In the genomic region with DNA sequence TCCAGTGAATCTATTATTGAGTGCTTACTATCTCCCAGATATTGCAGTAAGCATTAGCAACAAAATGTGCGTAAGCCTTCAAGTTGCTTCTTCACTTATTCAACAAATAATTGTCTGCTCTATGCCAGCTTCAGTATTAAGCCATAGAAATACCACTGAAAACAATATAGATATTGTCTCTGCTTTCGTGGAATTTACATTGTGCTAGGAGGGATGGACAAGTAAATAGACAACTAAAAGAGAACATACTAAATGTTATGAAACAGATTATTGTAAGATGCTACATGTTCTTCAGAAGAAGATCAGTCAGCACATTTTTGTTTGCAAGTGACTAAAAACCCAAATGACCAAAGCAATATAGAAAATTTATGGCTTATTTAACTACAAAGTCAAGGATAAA, we compare ENCODE assay signal across 1 cellular context.
TF ChIP-seq lines count a peak whose summit lies in the region.

No MANE protein-coding gene starts in this region.

TF ChIP-seq in SK-N-SH, 30 proteins besides CTCF, POLR2A, EP300 and RAD21 (continued from another document):
- TF ChIP-seq, protein P1, sequence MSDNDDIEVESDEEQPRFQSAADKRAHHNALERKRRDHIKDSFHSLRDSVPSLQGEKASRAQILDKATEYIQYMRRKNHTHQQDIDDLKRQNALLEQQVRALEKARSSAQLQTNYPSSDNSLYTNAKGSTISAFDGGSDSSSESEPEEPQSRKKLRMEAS (IDR thresholded peaks at IDR 0.05; ENCODE audit: low read depth), result no peak
- TF ChIP-seq TAF1 (IDR thresholded peaks at IDR 0.05; ENCODE audit: borderline replicate concordance, low read depth, low read length), result no peak
- TF ChIP-seq FOXM1 (IDR thresholded peaks at IDR 0.05; ENCODE audit: low read depth), result no peak
- TF ChIP-seq, protein P2, sequence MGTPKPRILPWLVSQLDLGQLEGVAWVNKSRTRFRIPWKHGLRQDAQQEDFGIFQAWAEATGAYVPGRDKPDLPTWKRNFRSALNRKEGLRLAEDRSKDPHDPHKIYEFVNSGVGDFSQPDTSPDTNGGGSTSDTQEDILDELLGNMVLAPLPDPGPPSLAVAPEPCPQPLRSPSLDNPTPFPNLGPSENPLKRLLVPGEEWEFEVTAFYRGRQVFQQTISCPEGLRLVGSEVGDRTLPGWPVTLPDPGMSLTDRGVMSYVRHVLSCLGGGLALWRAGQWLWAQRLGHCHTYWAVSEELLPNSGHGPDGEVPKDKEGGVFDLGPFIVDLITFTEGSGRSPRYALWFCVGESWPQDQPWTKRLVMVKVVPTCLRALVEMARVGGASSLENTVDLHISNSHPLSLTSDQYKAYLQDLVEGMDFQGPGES (IDR thresholded peaks at IDR 0.05; ENCODE audit: low read depth, low read length), result no peak
- TF ChIP-seq GABPA (IDR thresholded peaks at IDR 0.05; ENCODE audit: low read depth), result no peak
- TF ChIP-seq SMC3 (IDR thresholded peaks at IDR 0.05; ENCODE audit: low read depth, low read length), result no peak
- no peak for TF ChIP-seq MEF2A (IDR thresholded peaks at IDR 0.05; ENCODE audit: borderline replicate concordance, low read depth)
- no peak for TF ChIP-seq YY1 (IDR thresholded peaks at IDR 0.05; ENCODE audit: low read depth)
- no peak for TF ChIP-seq NFIC (IDR thresholded peaks at IDR 0.05; ENCODE audit: borderline replicate concordance)
- no peak for TF ChIP-seq TCF12 (IDR thresholded peaks at IDR 0.05)
- no peak for TF ChIP-seq JUND (IDR thresholded peaks at IDR 0.05)
- TF ChIP-seq ELF1 (IDR thresholded peaks at IDR 0.05), result no peak
- TF ChIP-seq, protein P3, sequence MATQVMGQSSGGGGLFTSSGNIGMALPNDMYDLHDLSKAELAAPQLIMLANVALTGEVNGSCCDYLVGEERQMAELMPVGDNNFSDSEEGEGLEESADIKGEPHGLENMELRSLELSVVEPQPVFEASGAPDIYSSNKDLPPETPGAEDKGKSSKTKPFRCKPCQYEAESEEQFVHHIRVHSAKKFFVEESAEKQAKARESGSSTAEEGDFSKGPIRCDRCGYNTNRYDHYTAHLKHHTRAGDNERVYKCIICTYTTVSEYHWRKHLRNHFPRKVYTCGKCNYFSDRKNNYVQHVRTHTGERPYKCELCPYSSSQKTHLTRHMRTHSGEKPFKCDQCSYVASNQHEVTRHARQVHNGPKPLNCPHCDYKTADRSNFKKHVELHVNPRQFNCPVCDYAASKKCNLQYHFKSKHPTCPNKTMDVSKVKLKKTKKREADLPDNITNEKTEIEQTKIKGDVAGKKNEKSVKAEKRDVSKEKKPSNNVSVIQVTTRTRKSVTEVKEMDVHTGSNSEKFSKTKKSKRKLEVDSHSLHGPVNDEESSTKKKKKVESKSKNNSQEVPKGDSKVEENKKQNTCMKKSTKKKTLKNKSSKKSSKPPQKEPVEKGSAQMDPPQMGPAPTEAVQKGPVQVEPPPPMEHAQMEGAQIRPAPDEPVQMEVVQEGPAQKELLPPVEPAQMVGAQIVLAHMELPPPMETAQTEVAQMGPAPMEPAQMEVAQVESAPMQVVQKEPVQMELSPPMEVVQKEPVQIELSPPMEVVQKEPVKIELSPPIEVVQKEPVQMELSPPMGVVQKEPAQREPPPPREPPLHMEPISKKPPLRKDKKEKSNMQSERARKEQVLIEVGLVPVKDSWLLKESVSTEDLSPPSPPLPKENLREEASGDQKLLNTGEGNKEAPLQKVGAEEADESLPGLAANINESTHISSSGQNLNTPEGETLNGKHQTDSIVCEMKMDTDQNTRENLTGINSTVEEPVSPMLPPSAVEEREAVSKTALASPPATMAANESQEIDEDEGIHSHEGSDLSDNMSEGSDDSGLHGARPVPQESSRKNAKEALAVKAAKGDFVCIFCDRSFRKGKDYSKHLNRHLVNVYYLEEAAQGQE (IDR thresholded peaks at IDR 0.05; ENCODE audit: low read depth, low read length), result no peak
- TF ChIP-seq FOSL2 (IDR thresholded peaks at IDR 0.05; ENCODE audit: borderline replicate concordance, low read depth), result no peak
- no peak for TF ChIP-seq RFX5 (IDR thresholded peaks at IDR 0.05; ENCODE audit: low read length)
- TF ChIP-seq, protein P4, sequence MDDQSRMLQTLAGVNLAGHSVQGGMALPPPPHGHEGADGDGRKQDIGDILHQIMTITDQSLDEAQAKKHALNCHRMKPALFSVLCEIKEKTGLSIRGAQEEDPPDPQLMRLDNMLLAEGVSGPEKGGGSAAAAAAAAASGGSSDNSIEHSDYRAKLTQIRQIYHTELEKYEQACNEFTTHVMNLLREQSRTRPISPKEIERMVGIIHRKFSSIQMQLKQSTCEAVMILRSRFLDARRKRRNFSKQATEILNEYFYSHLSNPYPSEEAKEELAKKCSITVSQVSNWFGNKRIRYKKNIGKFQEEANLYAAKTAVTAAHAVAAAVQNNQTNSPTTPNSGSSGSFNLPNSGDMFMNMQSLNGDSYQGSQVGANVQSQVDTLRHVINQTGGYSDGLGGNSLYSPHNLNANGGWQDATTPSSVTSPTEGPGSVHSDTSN (IDR thresholded peaks at IDR 0.05), result no peak
- TF ChIP-seq NRF1 (IDR thresholded peaks at IDR 0.05; ENCODE audit: low read depth, low read length), result no peak
